In the genomic region with DNA sequence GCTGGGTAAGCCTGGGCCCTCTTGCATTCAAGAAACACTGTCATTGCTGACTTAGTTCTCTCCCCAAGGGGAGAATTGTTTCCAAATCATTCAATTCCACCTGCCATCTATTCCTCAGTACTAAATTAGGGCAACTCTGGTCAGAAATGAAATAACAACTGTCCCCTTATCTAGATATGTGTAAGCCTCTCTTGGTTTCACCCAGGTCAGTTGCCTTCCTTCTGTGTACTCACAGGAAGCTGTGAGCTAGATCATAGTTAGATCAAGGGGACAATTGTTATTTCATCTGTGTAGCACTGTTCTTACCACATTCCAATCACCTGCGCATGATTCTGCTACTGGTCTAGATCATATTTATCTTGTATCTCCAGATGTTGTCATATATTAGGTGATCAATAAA, we compare ENCODE assay signal across 1 cellular context.
TF ChIP-seq lines count a peak whose summit lies in the region.

No MANE protein-coding gene starts in this region.

TF ChIP-seq in GM12878, 131 proteins besides CTCF, POLR2A, EP300 and RAD21 (continued from another document):
- TF ChIP-seq, protein P1, sequence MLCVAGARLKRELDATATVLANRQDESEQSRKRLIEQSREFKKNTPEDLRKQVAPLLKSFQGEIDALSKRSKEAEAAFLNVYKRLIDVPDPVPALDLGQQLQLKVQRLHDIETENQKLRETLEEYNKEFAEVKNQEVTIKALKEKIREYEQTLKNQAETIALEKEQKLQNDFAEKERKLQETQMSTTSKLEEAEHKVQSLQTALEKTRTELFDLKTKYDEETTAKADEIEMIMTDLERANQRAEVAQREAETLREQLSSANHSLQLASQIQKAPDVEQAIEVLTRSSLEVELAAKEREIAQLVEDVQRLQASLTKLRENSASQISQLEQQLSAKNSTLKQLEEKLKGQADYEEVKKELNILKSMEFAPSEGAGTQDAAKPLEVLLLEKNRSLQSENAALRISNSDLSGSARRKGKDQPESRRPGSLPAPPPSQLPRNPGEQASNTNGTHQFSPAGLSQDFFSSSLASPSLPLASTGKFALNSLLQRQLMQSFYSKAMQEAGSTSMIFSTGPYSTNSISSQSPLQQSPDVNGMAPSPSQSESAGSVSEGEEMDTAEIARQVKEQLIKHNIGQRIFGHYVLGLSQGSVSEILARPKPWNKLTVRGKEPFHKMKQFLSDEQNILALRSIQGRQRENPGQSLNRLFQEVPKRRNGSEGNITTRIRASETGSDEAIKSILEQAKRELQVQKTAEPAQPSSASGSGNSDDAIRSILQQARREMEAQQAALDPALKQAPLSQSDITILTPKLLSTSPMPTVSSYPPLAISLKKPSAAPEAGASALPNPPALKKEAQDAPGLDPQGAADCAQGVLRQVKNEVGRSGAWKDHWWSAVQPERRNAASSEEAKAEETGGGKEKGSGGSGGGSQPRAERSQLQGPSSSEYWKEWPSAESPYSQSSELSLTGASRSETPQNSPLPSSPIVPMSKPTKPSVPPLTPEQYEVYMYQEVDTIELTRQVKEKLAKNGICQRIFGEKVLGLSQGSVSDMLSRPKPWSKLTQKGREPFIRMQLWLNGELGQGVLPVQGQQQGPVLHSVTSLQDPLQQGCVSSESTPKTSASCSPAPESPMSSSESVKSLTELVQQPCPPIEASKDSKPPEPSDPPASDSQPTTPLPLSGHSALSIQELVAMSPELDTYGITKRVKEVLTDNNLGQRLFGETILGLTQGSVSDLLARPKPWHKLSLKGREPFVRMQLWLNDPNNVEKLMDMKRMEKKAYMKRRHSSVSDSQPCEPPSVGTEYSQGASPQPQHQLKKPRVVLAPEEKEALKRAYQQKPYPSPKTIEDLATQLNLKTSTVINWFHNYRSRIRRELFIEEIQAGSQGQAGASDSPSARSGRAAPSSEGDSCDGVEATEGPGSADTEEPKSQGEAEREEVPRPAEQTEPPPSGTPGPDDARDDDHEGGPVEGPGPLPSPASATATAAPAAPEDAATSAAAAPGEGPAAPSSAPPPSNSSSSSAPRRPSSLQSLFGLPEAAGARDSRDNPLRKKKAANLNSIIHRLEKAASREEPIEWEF (IDR thresholded peaks at IDR 0.05; ENCODE audit: insufficient replicate concordance, low read depth, low read length), result no peak
- TF ChIP-seq MEF2A (IDR thresholded peaks at IDR 0.05; ENCODE audit: insufficient read depth, low read depth, low read length) (0 out of 2 replicates have a peak, but pooled peaks have one; percentile 11), ZZZ3 (IDR thresholded peaks at IDR 0.05; ENCODE audit: control insufficient read depth, insufficient read length, low read depth) (no peak), POLR2AphosphoS2 (IDR thresholded peaks at IDR 0.05; ENCODE audit: low read depth, low read length) (no peak), RCOR1 (conservative IDR thresholded peaks at IDR 0.05; ENCODE audit: low read depth, low read length) (no peak), RUNX3 (IDR thresholded peaks at IDR 0.05; ENCODE audit: low read length) (peak; percentile 55; the same call in 1 of the 2 replicates), NR2C1 (IDR thresholded peaks at IDR 0.05) (no peak), SRF (IDR thresholded peaks at IDR 0.05; ENCODE audit: low read depth in 2 of 2, low read length in 2 of 2) (0 out of 4 replicates have a peak, but pooled peaks of 1 of the 2 experiments have one; percentile 24), SMAD5 (IDR thresholded peaks at IDR 0.05; ENCODE audit: low read depth) (no peak), STAT3 (IDR thresholded peaks at IDR 0.05; ENCODE audit: low read depth, low read length) (no peak), CREM (IDR thresholded peaks at IDR 0.05; ENCODE audit: low read depth) (peak; percentile 41; the same call in 1 of the 2 replicates), ZNF24 (IDR thresholded peaks at IDR 0.05) (no peak), IKZF2 (IDR thresholded peaks at IDR 0.05) (peak in 1 of 2 experiments; percentile 26; a peak in 1 of 4 replicates), KLF5 (IDR thresholded peaks at IDR 0.05; ENCODE audit: partially characterized antibody) (no peak), CBX5 (IDR thresholded peaks at IDR 0.05; ENCODE audit: low read depth) (no peak), JUNB (IDR thresholded peaks at IDR 0.05) (peak; percentile 75), BCL11A (IDR thresholded peaks at IDR 0.05; ENCODE audit: low read depth, low read length) (no peak), MTA2 (IDR thresholded peaks at IDR 0.05; ENCODE audit: low read depth) (peak; percentile 45; the same call in 1 of the 2 replicates), SMC3 (IDR thresholded peaks at IDR 0.05; ENCODE audit: borderline replicate concordance, low read length) (no peak)
- TF ChIP-seq, protein P2, sequence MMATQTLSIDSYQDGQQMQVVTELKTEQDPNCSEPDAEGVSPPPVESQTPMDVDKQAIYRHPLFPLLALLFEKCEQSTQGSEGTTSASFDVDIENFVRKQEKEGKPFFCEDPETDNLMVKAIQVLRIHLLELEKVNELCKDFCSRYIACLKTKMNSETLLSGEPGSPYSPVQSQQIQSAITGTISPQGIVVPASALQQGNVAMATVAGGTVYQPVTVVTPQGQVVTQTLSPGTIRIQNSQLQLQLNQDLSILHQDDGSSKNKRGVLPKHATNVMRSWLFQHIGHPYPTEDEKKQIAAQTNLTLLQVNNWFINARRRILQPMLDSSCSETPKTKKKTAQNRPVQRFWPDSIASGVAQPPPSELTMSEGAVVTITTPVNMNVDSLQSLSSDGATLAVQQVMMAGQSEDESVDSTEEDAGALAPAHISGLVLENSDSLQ (IDR thresholded peaks at IDR 0.05), result no peak
- TF ChIP-seq, protein P3, sequence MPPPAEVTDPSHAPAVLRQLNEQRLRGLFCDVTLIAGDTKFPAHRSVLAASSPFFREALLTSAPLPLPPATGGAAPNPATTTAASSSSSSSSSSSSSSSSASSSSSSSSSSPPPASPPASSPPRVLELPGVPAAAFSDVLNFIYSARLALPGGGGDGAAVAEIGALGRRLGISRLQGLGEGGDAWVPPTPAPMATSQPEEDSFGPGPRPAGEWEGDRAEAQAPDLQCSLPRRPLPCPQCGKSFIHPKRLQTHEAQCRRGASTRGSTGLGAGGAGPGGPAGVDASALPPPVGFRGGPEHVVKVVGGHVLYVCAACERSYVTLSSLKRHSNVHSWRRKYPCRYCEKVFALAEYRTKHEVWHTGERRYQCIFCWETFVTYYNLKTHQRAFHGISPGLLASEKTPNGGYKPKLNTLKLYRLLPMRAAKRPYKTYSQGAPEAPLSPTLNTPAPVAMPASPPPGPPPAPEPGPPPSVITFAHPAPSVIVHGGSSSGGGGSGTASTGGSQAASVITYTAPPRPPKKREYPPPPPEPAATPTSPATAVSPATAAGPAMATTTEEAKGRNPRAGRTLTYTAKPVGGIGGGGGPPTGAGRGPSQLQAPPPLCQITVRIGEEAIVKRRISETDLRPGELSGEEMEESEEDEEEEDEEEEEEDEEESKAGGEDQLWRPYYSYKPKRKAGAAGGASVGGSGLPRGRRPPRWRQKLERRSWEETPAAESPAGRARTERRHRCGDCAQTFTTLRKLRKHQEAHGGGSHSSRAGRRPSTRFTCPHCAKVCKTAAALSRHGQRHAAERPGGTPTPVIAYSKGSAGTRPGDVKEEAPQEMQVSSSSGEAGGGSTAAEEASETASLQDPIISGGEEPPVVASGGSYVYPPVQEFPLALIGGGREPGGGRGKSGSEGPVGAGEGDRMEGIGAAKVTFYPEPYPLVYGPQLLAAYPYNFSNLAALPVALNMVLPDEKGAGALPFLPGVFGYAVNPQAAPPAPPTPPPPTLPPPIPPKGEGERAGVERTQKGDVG (CRISPR knock-in tag; IDR thresholded peaks at IDR 0.05), result no peak
